26 cellular contexts compared by ENCODE assay signal in the genomic region with DNA sequence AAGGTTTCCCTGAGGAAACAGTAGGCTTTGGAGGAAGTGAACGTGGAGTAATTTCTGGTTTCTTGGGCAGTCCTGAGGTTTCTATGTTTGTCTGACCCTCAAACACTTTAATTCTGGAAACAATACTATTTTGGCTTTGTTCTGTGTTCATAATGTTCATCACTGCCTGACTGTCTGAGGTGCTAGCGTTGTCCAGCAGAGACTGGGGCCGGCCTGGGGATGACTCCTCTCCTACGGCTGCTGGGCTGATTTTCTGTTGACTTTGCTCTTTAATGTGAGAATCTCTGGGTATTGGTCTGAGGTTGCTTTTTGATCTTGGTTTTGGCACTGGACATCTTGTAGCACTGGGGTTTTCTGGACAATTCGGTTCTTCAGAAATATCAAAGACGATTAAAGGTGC.
DNase-seq lines count a peak whose midpoint lies in the region; ATAC-seq and TF ChIP-seq lines count a peak whose summit lies in the region.
"Had no signal": no experiment of that assay in that cellular context is flagged by ENCODE, and none has a peak within 500 bp of the region (broad histone marks: within the 10 kb centered on the region; RNA-seq: fewer than 3 reads in every experiment).

No MANE protein-coding gene starts in this region.

- ATAC-seq in heart right ventricle (no peak), Right ventricle myocardium superior (ENCODE audit: poor library complexity) (no peak), gastroesophageal sphincter (no peak), mucosa of descending colon (no peak), HG03469 (IDR thresholded peaks at IDR 0.05; ENCODE audit: unreplicated experiment) (no peak)
- ATAC-seq: GM12878 had no signal

- H3K9me3 ChIP-seq in heart right ventricle (no peaks in the 10 kb centered on the region), gastroesophageal sphincter (no peaks in the 10 kb centered on the region), sigmoid colon (no peaks in the 10 kb centered on the region), mucosa of descending colon (no peaks in the 10 kb centered on the region)

- H3K4me3 ChIP-seq in heart right ventricle = no peak overlapping the region
- H3K4me3 ChIP-seq in gastroesophageal sphincter = no peak overlapping the region
- no peak overlapping the region for H3K4me3 ChIP-seq in sigmoid colon
- no peak overlapping the region for H3K4me3 ChIP-seq in mucosa of descending colon
- H3K4me3 ChIP-seq: GM12878 had no signal

- H3K27me3 ChIP-seq in heart right ventricle (no peaks in the 10 kb centered on the region), gastroesophageal sphincter (no peaks in the 10 kb centered on the region), sigmoid colon (no peaks in the 10 kb centered on the region)

- peaks cover 0 to 34% (median 16%) of the 10 kb centered on the region in 9 donors for H3K4me1 ChIP-seq in heart right ventricle
- H3K4me1 ChIP-seq in gastroesophageal sphincter = peaks cover 3 to 59% (median 14%) of the 10 kb centered on the region in 3 donors
- peaks cover 0 to 52% (median 49%) of the 10 kb centered on the region in 4 donors for H3K4me1 ChIP-seq in sigmoid colon
- no peaks in the 10 kb centered on the region for H3K4me1 ChIP-seq in mucosa of descending colon (ENCODE audit: low read depth)

- TF ChIP-seq CTCF in heart right ventricle (IDR thresholded peaks at IDR 0.05) = no peak
- TF ChIP-seq CTCF in gastroesophageal sphincter (IDR thresholded peaks at IDR 0.05) = no peak
- TF ChIP-seq CTCF in sigmoid colon (IDR thresholded peaks at IDR 0.05) = no peak
- TF ChIP-seq CTCF in mucosa of descending colon (IDR thresholded peaks at IDR 0.05) = no peak

- H3K27ac ChIP-seq in heart right ventricle (peak overlapping the region in 7 of 10 donors; percentile 6 to 49 (median 21)), gastroesophageal sphincter (peak overlapping the region in 3 of 4 donors; percentile 49 to 65 (median 49)), sigmoid colon (peak overlapping the region; percentile 25 to 75 (median 52))
- H3K27ac ChIP-seq: HL-60 had no signal

- peaks cover 0 to 82% (median 21%) of the 10 kb centered on the region in 9 donors for H3K36me3 ChIP-seq in heart right ventricle
- H3K36me3 ChIP-seq in gastroesophageal sphincter = peaks cover 0 to 39% of the 10 kb centered on the region in 2 donors
- peaks cover 5 to 22% (median 10%) of the 10 kb centered on the region in 4 donors for H3K36me3 ChIP-seq in sigmoid colon
- H3K36me3 ChIP-seq in mucosa of descending colon (ENCODE audit: low read depth) = no peaks in the 10 kb centered on the region

- no peak for TF ChIP-seq EP300 in gastroesophageal sphincter (IDR thresholded peaks at IDR 0.05)
- no peak for TF ChIP-seq EP300 in sigmoid colon (IDR thresholded peaks at IDR 0.05)

- intact Hi-C loops in heart right ventricle (cut with DNase I) (no loop called here), Right ventricle myocardium superior (cut with DNase I) (no loop called here), sigmoid colon (cut with DNase I) (no loop called here), mucosa of descending colon (cut with DNase I, micrococcal nuclease) (no loop called here)

- WGBS in heart right ventricle, 2 donors = 78 to 81% methylated on average over 6 of the region's 6 CpGs
- WGBS in gastroesophageal sphincter (ENCODE audit: low coverage in 1 of 2), 2 donors = 55 to 88% methylated on average over 5 to 6 of the region's 6 CpGs
- WGBS in sigmoid colon, 2 donors = 82 to 88% methylated on average over 6 of the region's 6 CpGs

- TF ChIP-seq POLR2A in gastroesophageal sphincter (IDR thresholded peaks at IDR 0.05) (no peak), sigmoid colon (IDR thresholded peaks at IDR 0.05) (no peak)

- DNase-seq in heart right ventricle (no peak), Right ventricle myocardium superior (no peak), sigmoid colon (no peak), mucosa of descending colon (no peak), foreskin melanocyte (no peak), NAMALWA (ENCODE audit: low spot score) (no peak)
- DNase-seq: activated CD4-positive, alpha-beta T cell treated with anti-CD3 and anti-CD28 coated beads, Interleukin-2, amount 10 ng/mL, durations not matched to agents 24 days and 14 days; activated effector memory CD4-positive, alpha-beta T cell treated with anti-CD3 and anti-CD28 coated beads, Interleukin-2, amount 50 U/mL, for 16 hours; activated naive CD8-positive, alpha-beta T cell treated with anti-CD3 and anti-CD28 coated beads, Interleukin-2, amount 10 ng/mL, durations not matched to agents 7 days and 5 days; activated T-cell treated with anti-CD3 and anti-CD28 coated beads, Interleukin-2, amount 50 U/mL, for 1 hour; CD4-positive, alpha-beta T cell; cerebellar nuclear complex; DMS 273 treated with DMSO at 0.1 percent for 48 hours; EL; head of caudate nucleus; Karpas-422; MV-4-11; naive B cell; NCI-H2171 treated with DMSO at 0.1 percent for 48 hours; NCI-H524; stimulated activated CD4-positive, alpha-beta T cell treated with anti-CD3 and anti-CD28 coated beads, Interleukin-2, amount 100 ng/mL, for 24 hours; T1000 had no signal
